Comparison of ENCODE assay signal across 11 cellular contexts in genomic region chr2:204108874-204109295, GRCh38.
A peak's percentile ranks its signal among the peaks of the same experiment; 100 is the strongest.
DNase-seq lines count a peak whose midpoint lies in the region; ATAC-seq, FAIRE-seq and TF ChIP-seq lines count a peak whose summit lies in the region.
"Had no signal": no experiment of that assay in that cellular context is flagged by ENCODE, and none has a peak within 500 bp of the region (broad histone marks: within the 10 kb centered on the region; RNA-seq: fewer than 3 reads in every experiment).

No MANE protein-coding gene starts in this region.

- no peaks in the 10 kb centered on the region for H3K36me3 Mint-ChIP-seq in activated CD8-positive, alpha-beta T cell treated with anti-CD3 and anti-CD28 coated beads, Interleukin-2, amount 10 ng/mL, durations not matched to agents 7 days and 5 days (ENCODE audit: low read depth)
- no peaks in the 10 kb centered on the region for H3K36me3 Mint-ChIP-seq in immature natural killer cell
- H3K36me3 Mint-ChIP-seq in stimulated activated naive CD8-positive, alpha-beta T cell treated with anti-CD3 and anti-CD28 coated beads, Interleukin-15, Interleukin-2, amounts not matched to agents 100 ng/mL and 50 ng/mL, for 24 hours (ENCODE audit: low read depth), result no peaks in the 10 kb centered on the region

- peaks cover 0 to 48% of the 10 kb centered on the region in 2 donors for H3K4me1 ChIP-seq in right atrium auricular region

- intact Hi-C loops in Right ventricle myocardium superior (cut with DNase I), result no loop called here

- POLR2A ChIA-PET in activated CD8-positive, alpha-beta T cell treated with anti-CD3 and anti-CD28 coated beads, Interleukin-2, amount 10 ng/mL, durations not matched to agents 7 days and 5 days (lab: Charles Lee), result interaction anchor here (0.6 to 1.0 kb wide), 2 partner anchors 46 to 171 kb away, joined by 3 read pairs; no protein-coding TSS in a partner anchor

- H3K27me3 Mint-ChIP-seq in activated CD8-positive, alpha-beta T cell treated with anti-CD3 and anti-CD28 coated beads, Interleukin-2, amount 10 ng/mL, durations not matched to agents 7 days and 5 days (ENCODE audit: low read depth), result peaks cover 17% of the 10 kb centered on the region
- H3K27me3 Mint-ChIP-seq in immature natural killer cell (ENCODE audit: low read depth in 3 of 3), result peaks cover 4 to 25% (median 10%) of the 10 kb centered on the region in 3 donors
- peaks cover 8% of the 10 kb centered on the region for H3K27me3 Mint-ChIP-seq in stimulated activated naive CD8-positive, alpha-beta T cell treated with anti-CD3 and anti-CD28 coated beads, Interleukin-15, Interleukin-2, amounts not matched to agents 100 ng/mL and 50 ng/mL, for 24 hours

- no peak for FAIRE-seq in H54 (lab: Jason Lieb, UNC)

- CTCF ChIA-PET in activated CD8-positive, alpha-beta T cell treated with anti-CD3 and anti-CD28 coated beads, Interleukin-2, amount 10 ng/mL, durations not matched to agents 7 days and 5 days (lab: Charles Lee), result interaction anchor here (0.7 to 6.9 kb wide), 10 partner anchors 11 to 1570 kb away, joined by 3 to 69 read pairs (median 5); no protein-coding TSS in a partner anchor

- no peaks in the 10 kb centered on the region for H3K27me3 ChIP-seq in right atrium auricular region
- H3K27me3 ChIP-seq: tibial artery had no signal

- peak; percentile 6 for ATAC-seq in Right ventricle myocardium superior (ENCODE audit: poor library complexity)
- peak; percentile 31 for ATAC-seq in activated CD8-positive, alpha-beta T cell treated with anti-CD3 and anti-CD28 coated beads, Interleukin-2, amount 10 ng/mL, durations not matched to agents 7 days and 5 days
- ATAC-seq in HG03025 (IDR thresholded peaks at IDR 0.05; ENCODE audit: low FRiP score, unreplicated experiment), result no peak
- no peak for ATAC-seq in GM18870 (IDR thresholded peaks at IDR 0.05; ENCODE audit: unreplicated experiment)

- DNase-seq in Right ventricle myocardium superior, result no peak
- DNase-seq in right atrium auricular region (ENCODE audit: low spot score), result no peak
- DNase-seq in activated CD8-positive, alpha-beta T cell treated with anti-CD3 and anti-CD28 coated beads, Interleukin-2, amount 10 ng/mL, durations not matched to agents 7 days and 5 days, result peak; percentile 44
- DNase-seq in immature natural killer cell, result no peak
- no peak for DNase-seq in H54 (ENCODE audit: insufficient read length, low spot score)
- DNase-seq: tibial artery had no signal

- H3K4me3 ChIP-seq in right atrium auricular region, result no peak overlapping the region
- H3K4me3 ChIP-seq: tibial artery had no signal

- no peak for TF ChIP-seq POLR2A in H54 (IDR thresholded peaks at IDR 0.05; ENCODE audit: low read depth, low read length)

- H3K27ac ChIP-seq in right atrium auricular region, result peak overlapping the region in 1 of 2 donors; percentile 61
- H3K27ac ChIP-seq: neutrophil, tibial artery had no signal

- H3K4me1 Mint-ChIP-seq in activated CD8-positive, alpha-beta T cell treated with anti-CD3 and anti-CD28 coated beads, Interleukin-2, amount 10 ng/mL, durations not matched to agents 7 days and 5 days (ENCODE audit: low read depth), result peaks cover 56% of the 10 kb centered on the region
- peaks cover 36 to 41% of the 10 kb centered on the region in 2 donors for H3K4me1 Mint-ChIP-seq in immature natural killer cell
- H3K4me1 Mint-ChIP-seq in stimulated activated naive CD8-positive, alpha-beta T cell treated with anti-CD3 and anti-CD28 coated beads, Interleukin-15, Interleukin-2, amounts not matched to agents 100 ng/mL and 50 ng/mL, for 24 hours (ENCODE audit: low read depth), result peaks cover 89% of the 10 kb centered on the region

- H3K4me3 Mint-ChIP-seq in activated CD8-positive, alpha-beta T cell treated with anti-CD3 and anti-CD28 coated beads, Interleukin-2, amount 10 ng/mL, durations not matched to agents 7 days and 5 days, result peak overlapping the region; percentile 45
- peak overlapping the region; percentile 80 to 89 (median 83) for H3K4me3 Mint-ChIP-seq in immature natural killer cell
- peak overlapping the region; percentile 81 for H3K4me3 Mint-ChIP-seq in stimulated activated naive CD8-positive, alpha-beta T cell treated with anti-CD3 and anti-CD28 coated beads, Interleukin-15, Interleukin-2, amounts not matched to agents 100 ng/mL and 50 ng/mL, for 24 hours

- no peaks in the 10 kb centered on the region for H3K9me3 Mint-ChIP-seq in activated CD8-positive, alpha-beta T cell treated with anti-CD3 and anti-CD28 coated beads, Interleukin-2, amount 10 ng/mL, durations not matched to agents 7 days and 5 days (ENCODE audit: insufficient read depth)
- no peaks in the 10 kb centered on the region for H3K9me3 Mint-ChIP-seq in immature natural killer cell
- no peaks in the 10 kb centered on the region for H3K9me3 Mint-ChIP-seq in stimulated activated naive CD8-positive, alpha-beta T cell treated with anti-CD3 and anti-CD28 coated beads, Interleukin-15, Interleukin-2, amounts not matched to agents 100 ng/mL and 50 ng/mL, for 24 hours

- no peak for TF ChIP-seq CTCF in right atrium auricular region (IDR thresholded peaks at IDR 0.05)

- no peaks in the 10 kb centered on the region for H3K36me3 ChIP-seq in right atrium auricular region
- H3K36me3 ChIP-seq: neutrophil, tibial artery had no signal

- peak overlapping the region; percentile 75 for H3K27ac Mint-ChIP-seq in activated CD8-positive, alpha-beta T cell treated with anti-CD3 and anti-CD28 coated beads, Interleukin-2, amount 10 ng/mL, durations not matched to agents 7 days and 5 days
- peak overlapping the region in 1 of 6 donors; percentile 6 for H3K27ac Mint-ChIP-seq in immature natural killer cell
- peak overlapping the region; percentile 99 for H3K27ac Mint-ChIP-seq in stimulated activated naive CD8-positive, alpha-beta T cell treated with anti-CD3 and anti-CD28 coated beads, Interleukin-15, Interleukin-2, amounts not matched to agents 100 ng/mL and 50 ng/mL, for 24 hours

- H3K9me3 ChIP-seq in right atrium auricular region, result no peaks in the 10 kb centered on the region
- H3K9me3 ChIP-seq: neutrophil, SK-N-SH, tibial artery had no signal

Comparison
In these comparisons a context has a peak if more than half of its experiments do, and no peak if none do; other contexts are left out.
1. ATAC-seq: peak in Right ventricle myocardium superior (single experiment) and activated CD8-positive, alpha-beta T cell treated with anti-CD3 and anti-CD28 coated beads, Interleukin-2, amount 10 ng/mL, durations not matched to agents 7 days and 5 days (single experiment); none in HG03025 (single experiment) and GM18870 (single experiment).
2. Peak in every context shown above with its lines, with median percentiles within 50 percentile points of each other: H3K4me3 Mint-ChIP-seq.